29 cellular contexts compared by ENCODE assay signal in the genomic region with DNA sequence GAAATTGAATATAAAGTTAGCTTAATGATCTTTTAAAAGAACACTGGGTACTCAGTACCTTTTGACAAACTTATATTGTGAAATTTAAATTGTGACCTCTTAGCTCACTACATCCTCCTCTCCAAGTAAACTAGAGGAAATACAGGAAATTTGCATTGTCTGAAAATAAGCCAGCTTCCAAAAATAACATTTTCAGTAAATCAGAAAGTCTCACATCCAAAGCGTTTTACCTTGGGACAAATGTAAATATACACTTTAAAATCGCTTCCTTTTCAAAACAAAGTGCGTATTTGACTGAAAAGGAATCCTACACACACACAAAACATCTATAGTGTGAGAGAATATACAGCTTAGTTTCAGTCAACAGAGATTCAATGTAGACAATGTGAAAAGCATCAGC.
"Had no signal": no experiment of that assay in that cellular context is flagged by ENCODE, and none has a peak within 500 bp of the region (broad histone marks: within the 10 kb centered on the region; RNA-seq: fewer than 3 reads in every experiment).

No MANE protein-coding gene starts in this region.

- H3K36me3 ChIP-seq: ovary, prostate gland had no signal

- H3K27ac ChIP-seq: epithelial cell of prostate, esophagus squamous epithelium, left lung, lower lobe of right lung, ovary, prostate gland, skin epidermis, vagina had no signal

- H3K4me3 ChIP-seq: esophagus squamous epithelium, left lung, ovary, prostate gland, skin epidermis, upper lobe of left lung, vagina had no signal

- H3K4me3 Mint-ChIP-seq: activated CD8-positive, alpha-beta T cell treated with anti-CD3 and anti-CD28 coated beads for 36 hours; activated naive CD8-positive, alpha-beta T cell treated with anti-CD3 and anti-CD28 coated beads, Interleukin-2, amount 50 U/mL, for 24 hours; endodermal cell had no signal

- H3K9me3 Mint-ChIP-seq: activated CD8-positive, alpha-beta T cell treated with anti-CD3 and anti-CD28 coated beads for 36 hours; activated naive CD4-positive, alpha-beta T cell treated with anti-CD3 and anti-CD28 coated beads, Interleukin-2, amount 10 ng/mL, durations not matched to agents 7 days and 5 days; activated naive CD8-positive, alpha-beta T cell treated with anti-CD3 and anti-CD28 coated beads, Interleukin-2, amount 50 U/mL, for 24 hours; endodermal cell; nephron progenitor cell had no signal

- DNase-seq: activated CD4-positive, alpha-beta T cell treated with anti-CD3 and anti-CD28 coated beads for 1 hour; activated CD4-positive, alpha-beta T cell treated with anti-CD3 and anti-CD28 coated beads, Interleukin-2, amount 50 U/mL, for 1 hour; activated CD8-positive, alpha-beta T cell treated with anti-CD3 and anti-CD28 coated beads for 36 hours; activated gamma-delta T cell; activated naive CD4-positive, alpha-beta T cell treated with anti-CD3 and anti-CD28 coated beads, Interleukin-2, amount 10 ng/mL, durations not matched to agents 7 days and 5 days; activated naive CD8-positive, alpha-beta T cell treated with anti-CD3 and anti-CD28 coated beads, Interleukin-2, amount 50 U/mL, for 24 hours; amygdala; caudate nucleus; endodermal cell; esophagus squamous epithelium; foreskin melanocyte; left lung; lower lobe of right lung; mesenchymal stem cell; nephron progenitor cell; ovary; retina; stimulated activated CD4-positive, alpha-beta T cell treated with anti-CD3 and anti-CD28 coated beads, Interleukin-12 subunit alpha, Interleukin-12 subunit beta, amount 100 ng/mL, for 4 hours; stimulated activated CD4-positive, alpha-beta T cell treated with anti-CD3 and anti-CD28 coated beads, Interleukin-4, amount 100 ng/mL, for 1 hour; stimulated activated naive CD8-positive, alpha-beta T cell treated with anti-CD3 and anti-CD28 coated beads, Interleukin-15, Interleukin-2, amounts not matched to agents 100 U/mL and 50 U/mL, for 24 hours; T-helper 17 cell; T1000; upper lobe of left lung had no signal

- FAIRE-seq: islet of Langerhans had no signal

- H3K9me3 ChIP-seq: esophagus squamous epithelium, left lung, lower lobe of right lung, ovary, prostate gland, upper lobe of left lung, vagina had no signal

- ATAC-seq: activated CD8-positive, alpha-beta T cell treated with anti-CD3 and anti-CD28 coated beads for 36 hours; activated naive CD8-positive, alpha-beta T cell treated with anti-CD3 and anti-CD28 coated beads, Interleukin-2, amount 50 U/mL, for 24 hours; left lung; lower lobe of right lung; sciatic nerve; stimulated activated naive CD8-positive, alpha-beta T cell treated with anti-CD3 and anti-CD28 coated beads, Interleukin-15, Interleukin-2, amounts not matched to agents 100 U/mL and 50 U/mL, for 24 hours; T-helper 17 cell had no signal

- H3K27me3 ChIP-seq: esophagus squamous epithelium, ovary, vagina had no signal

- H3K4me1 ChIP-seq: prostate gland had no signal

- H3K27ac Mint-ChIP-seq: activated CD8-positive, alpha-beta T cell treated with anti-CD3 and anti-CD28 coated beads for 36 hours; activated naive CD4-positive, alpha-beta T cell treated with anti-CD3 and anti-CD28 coated beads, Interleukin-2, amount 10 ng/mL, durations not matched to agents 7 days and 5 days; activated naive CD8-positive, alpha-beta T cell treated with anti-CD3 and anti-CD28 coated beads, Interleukin-2, amount 50 U/mL, for 24 hours; endodermal cell; nephron progenitor cell; T-helper 17 cell had no signal
